ENCODE assay signal across 22 cellular contexts in genomic region chr6:151101811-151102694, GRCh38.
DNase-seq lines count a peak whose midpoint lies in the region; ATAC-seq and TF ChIP-seq lines count a peak whose summit lies in the region.
"Had no signal": no experiment of that assay in that cellular context is flagged by ENCODE, and none has a peak within 500 bp of the region (broad histone marks: within the 10 kb centered on the region; RNA-seq: fewer than 3 reads in every experiment).

No MANE protein-coding gene starts in this region.

- H2AFZ ChIP-seq in GM23338 (no peak overlapping the region), hepatocyte (no peak overlapping the region)

- H3K4me3 Mint-ChIP-seq in GM23338, result no peak overlapping the region
- H3K4me3 Mint-ChIP-seq: activated T-helper 17 cell treated with anti-CD3 and anti-CD28 coated beads, Interleukin-2, amount 50 U/mL, for 72 hours; immature natural killer cell; memory B cell; naive thymus-derived CD8-positive, alpha-beta T cell had no signal

- peaks cover 10% of the 10 kb centered on the region for H3K36me3 Mint-ChIP-seq in GM23338 (ENCODE audit: low read depth)

- H3K27me3 ChIP-seq in GM23338 (ENCODE audit: insufficient read depth) (no peaks in the 10 kb centered on the region), adipocyte (replicated peaks; ENCODE audit: control insufficient read depth, insufficient read depth, low read length) (no peaks in the 10 kb centered on the region), hepatocyte (no peaks in the 10 kb centered on the region), gastrocnemius medialis (no peaks in the 10 kb centered on the region)

- no peaks in the 10 kb centered on the region for H3K9me2 ChIP-seq in GM23338 (ENCODE audit: insufficient read depth)
- H3K9me2 ChIP-seq in hepatocyte (replicated peaks; ENCODE audit: insufficient read depth), result no peaks in the 10 kb centered on the region

- TF ChIP-seq CTCF in GM23338 (conservative IDR thresholded peaks at IDR 0.05; ENCODE audit: low read depth in 2 of 2) (no peak), hepatocyte (IDR thresholded peaks at IDR 0.05; ENCODE audit: poor library complexity) (no peak), gastrocnemius medialis (IDR thresholded peaks at IDR 0.05 in 4 of 5, conservative IDR thresholded peaks at IDR 0.05 in 1 of 5) (no peak)

- H3K27me3 Mint-ChIP-seq in GM23338 (ENCODE audit: insufficient read depth, low read depth, poor library complexity), result peaks cover 4% of the 10 kb centered on the region
- H3K27me3 Mint-ChIP-seq: activated T-helper 17 cell treated with anti-CD3 and anti-CD28 coated beads, Interleukin-2, amount 50 U/mL, for 72 hours; memory B cell; naive thymus-derived CD8-positive, alpha-beta T cell had no signal

- H3K4me3 ChIP-seq in GM23338 (no peak overlapping the region), adipocyte (ENCODE audit: low read length) (no peak overlapping the region), hepatocyte (no peak overlapping the region), gastrocnemius medialis (no peak overlapping the region)
- H3K4me3 ChIP-seq: SK-N-MC had no signal

- H3K9ac ChIP-seq in adipocyte (ENCODE audit: low read length), result peak overlapping the region; percentile 82

- peak overlapping the region; percentile 38; the same call in 1 of the 2 replicates for H3K27ac Mint-ChIP-seq in GM23338
- H3K27ac Mint-ChIP-seq: activated T-helper 17 cell treated with anti-CD3 and anti-CD28 coated beads, Interleukin-2, amount 50 U/mL, for 72 hours; immature natural killer cell; memory B cell; naive thymus-derived CD8-positive, alpha-beta T cell had no signal

- no peak for DNase-seq in GM23338 (ENCODE audit: low spot score)
- no peak for DNase-seq in adipocyte (ENCODE audit: low read depth)
- DNase-seq in hepatocyte (ENCODE audit: low spot score), result no peak
- DNase-seq in gastrocnemius medialis, result no peak
- DNase-seq in HCEC 1CT, result no peak
- no peak for DNase-seq in RKO (ENCODE audit: low spot score)
- no peak for DNase-seq in activated CD4-positive, alpha-beta T cell treated with anti-CD3 and anti-CD28 coated beads for 4 hours
- DNase-seq: DMS 273 treated with DMSO at 0.1 percent for 48 hours; H7; head of caudate nucleus; immature natural killer cell; IMR-90; MM.1S; naive thymus-derived CD8-positive, alpha-beta T cell; NCI-H774; PC-3; posterior cingulate gyrus; stimulated activated CD4-positive, alpha-beta T cell treated with anti-CD3 and anti-CD28 coated beads, Interleukin-4, amount 100 ng/mL, for 24 hours had no signal

- in situ Hi-C loops in gastrocnemius medialis (cut with MboI; ENCODE audit: low sequenced_read_pairs in 4 of 4), result no loop called here

- H3F3A ChIP-seq in GM23338 (replicated peaks; ENCODE audit: low read depth), result no peaks in the 10 kb centered on the region

- H3K4me1 Mint-ChIP-seq in GM23338, result peaks cover 9% of the 10 kb centered on the region; the same call in 1 of the 3 replicates
- H3K4me1 Mint-ChIP-seq: immature natural killer cell; memory B cell; naive thymus-derived CD8-positive, alpha-beta T cell had no signal

- H3K4me1 ChIP-seq in GM23338 (ENCODE audit: insufficient read depth) (peaks cover 4% of the 10 kb centered on the region; the same call in 1 of the 2 replicates), adipocyte (ENCODE audit: control insufficient read depth, insufficient read depth, low read length) (peaks cover 36% of the 10 kb centered on the region), hepatocyte (ENCODE audit: insufficient read depth) (no peaks in the 10 kb centered on the region), gastrocnemius medialis (no peaks in the 10 kb centered on the region)

- H3K79me2 ChIP-seq in GM23338 (replicated peaks; ENCODE audit: insufficient read depth) (no peaks in the 10 kb centered on the region), hepatocyte (no peaks in the 10 kb centered on the region)

- H3K9me3 ChIP-seq in adipocyte (ENCODE audit: control insufficient read depth, low read length) (no peaks in the 10 kb centered on the region), hepatocyte (ENCODE audit: low read depth) (no peaks in the 10 kb centered on the region), gastrocnemius medialis (no peaks in the 10 kb centered on the region)

- H3K27ac ChIP-seq in GM23338 (ENCODE audit: low read depth) (no peak overlapping the region), hepatocyte (peak overlapping the region; percentile 15), gastrocnemius medialis (peak overlapping the region; percentile 23 to 49 (median 37))
- H3K27ac ChIP-seq: SK-N-MC had no signal

- 70% methylated on average over 10 of the region's 10 CpGs for WGBS in hepatocyte (ENCODE audit: low lambda C conversion rate, missing lambda C conversion rate)

- ATAC-seq in GM23338 (no peak), gastrocnemius medialis (no peak), HG02642 (IDR thresholded peaks at IDR 0.05; ENCODE audit: poor library complexity, unreplicated experiment) (no peak)
- ATAC-seq: activated T-helper 17 cell treated with anti-CD3 and anti-CD28 coated beads, Interleukin-2, amount 50 U/mL, for 72 hours; naive thymus-derived CD8-positive, alpha-beta T cell; PC-3 had no signal

- H3K9me3 Mint-ChIP-seq in GM23338, result no peaks in the 10 kb centered on the region
- H3K9me3 Mint-ChIP-seq: activated T-helper 17 cell treated with anti-CD3 and anti-CD28 coated beads, Interleukin-2, amount 50 U/mL, for 72 hours; immature natural killer cell had no signal

- H4K20me1 ChIP-seq in GM23338 (replicated peaks; ENCODE audit: insufficient read depth), result 0 out of 2 replicates have a peak, but pooled peaks cover 5% of the 10 kb centered on the region
- no peaks in the 10 kb centered on the region for H4K20me1 ChIP-seq in hepatocyte (ENCODE audit: insufficient read depth, poor library complexity, severe bottlenecking)

- intact Hi-C loops in gastrocnemius medialis (cut with DNase I; ENCODE audit: low total_unique reads), result no loop called here

- H3K36me3 ChIP-seq in GM23338 (ENCODE audit: insufficient read depth) (no peaks in the 10 kb centered on the region; the same call in 1 of the 2 replicates), adipocyte (ENCODE audit: control insufficient read depth, insufficient read depth, low read length, severe bottlenecking) (peaks cover 9% of the 10 kb centered on the region), hepatocyte (replicated peaks; ENCODE audit: insufficient read depth, low read depth) (no peaks in the 10 kb centered on the region), gastrocnemius medialis (no peaks in the 10 kb centered on the region)

- H3K4me2 ChIP-seq in GM23338 (no peak overlapping the region), hepatocyte (peak overlapping the region; percentile 37)

- TF ChIP-seq POLR2A in gastrocnemius medialis (IDR thresholded peaks at IDR 0.05), result no peak

TF ChIP-seq in GM23338, 12 proteins besides CTCF, POLR2A, EP300 and RAD21:
- no peak for TF ChIP-seq EZH2phosphoT487 (IDR thresholded peaks at IDR 0.05; ENCODE audit: unreplicated experiment)
- TF ChIP-seq REST (IDR thresholded peaks at IDR 0.05; ENCODE audit: unreplicated experiment), result no peak
- no peak for TF ChIP-seq POLR2AphosphoS5 (IDR thresholded peaks at IDR 0.05; ENCODE audit: low read depth)
- TF ChIP-seq NANOG (IDR thresholded peaks at IDR 0.05; ENCODE audit: borderline replicate concordance), result no peak
